In the genomic region with DNA sequence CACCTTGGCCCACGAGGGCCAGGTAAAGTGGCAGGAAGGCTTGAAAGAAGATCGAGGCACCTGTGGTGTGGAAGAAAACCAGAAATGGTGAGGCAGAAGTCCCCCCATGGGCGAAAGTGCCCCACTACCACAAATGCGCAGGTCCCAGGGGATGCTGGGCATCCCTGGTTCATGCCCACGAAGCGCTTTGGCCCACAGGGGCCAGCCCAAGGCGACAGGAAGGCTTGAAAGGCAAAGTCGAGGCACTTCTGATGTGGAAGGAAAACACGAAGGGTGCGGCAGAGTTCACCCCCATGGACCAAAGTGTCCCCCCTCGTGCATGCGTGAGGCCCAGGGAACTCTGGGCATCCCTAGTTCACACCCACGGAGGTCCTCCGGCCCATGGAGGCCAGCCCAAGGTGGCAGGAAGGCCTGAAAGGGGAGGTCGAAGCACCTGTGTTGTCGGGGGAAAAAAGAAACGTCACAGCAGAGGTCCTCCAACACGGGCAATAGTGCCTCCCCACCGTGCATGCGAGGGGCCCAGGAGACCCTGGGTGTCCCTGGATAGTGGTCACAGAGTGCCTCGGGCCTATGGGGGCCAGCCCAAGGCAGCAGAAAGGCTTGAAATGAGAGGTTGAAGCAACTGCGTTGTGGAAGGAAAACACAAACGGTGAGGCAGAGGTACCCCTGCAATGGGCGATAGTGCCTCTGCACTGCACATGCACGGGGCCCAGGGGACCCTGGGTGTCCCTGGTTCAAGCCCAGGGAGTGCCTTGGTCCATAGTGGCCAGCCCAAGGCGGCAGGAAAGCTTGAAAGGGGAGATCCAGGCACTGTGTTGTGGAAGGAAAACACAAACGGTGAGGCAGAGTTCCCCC, we compare ENCODE assay signal across 15 cellular contexts.
DNase-seq lines count a peak whose midpoint lies in the region; ATAC-seq and TF ChIP-seq lines count a peak whose summit lies in the region.
"Had no signal": no experiment of that assay in that cellular context is flagged by ENCODE, and none has a peak within 500 bp of the region (broad histone marks: within the 10 kb centered on the region; RNA-seq: fewer than 3 reads in every experiment).

No MANE protein-coding gene starts in this region.

- intact Hi-C loops in head of caudate nucleus (cut with DNase I) (no loop called here), ovary (cut with DNase I) (no loop called here)

- no peak for TF ChIP-seq POLR2A in ovary (IDR thresholded peaks at IDR 0.05)

- peaks cover 0 to 11% of the 10 kb centered on the region in 2 donors for H3K9me3 ChIP-seq in ovary

- POLR2A ChIA-PET in RWPE1 (lab: Yijun Ruan, JAX; ENCODE audit: low non-redundant PET) = no interaction called here

- H3K27ac ChIP-seq in ovary (no peak overlapping the region), RWPE1 (no peak overlapping the region)
- H3K27ac ChIP-seq: SJSA1, tibial nerve had no signal

- no peaks in the 10 kb centered on the region for H3K4me1 ChIP-seq in ovary (ENCODE audit: insufficient read depth)
- H3K4me1 ChIP-seq: SJSA1, tibial nerve had no signal

- TF ChIP-seq CTCF in ovary (IDR thresholded peaks at IDR 0.05) (no peak), RWPE1 (conservative IDR thresholded peaks at IDR 0.05; ENCODE audit: low read depth) (no peak)

- H3K4me3 ChIP-seq in H7 (ENCODE audit: insufficient read depth, low read depth, low read length) (no peak overlapping the region), ovary (no peak overlapping the region)
- H3K4me3 ChIP-seq: SJSA1, tibial nerve had no signal

- H3K27me3 ChIP-seq in H7 (ENCODE audit: control insufficient read depth, insufficient read depth, low read length) (no peaks in the 10 kb centered on the region), ovary (no peaks in the 10 kb centered on the region)
- H3K27me3 ChIP-seq: SJSA1, tibial nerve had no signal

- TF ChIP-seq EP300 in ovary (IDR thresholded peaks at IDR 0.05) = no peak

- DNase-seq in AG20443 (ENCODE audit: low spot score) = peak; percentile 1
- DNase-seq in H7 = peak; percentile 20
- DNase-seq in head of caudate nucleus = peak in 32 of 42 donors; percentile 0 to 33 (median 4)
- peak; percentile 2 to 14 (median 3) for DNase-seq in ovary
- no peak for DNase-seq in glomerular visceral epithelial cell (ENCODE audit: extremely low spot score)
- no peak for DNase-seq in cerebellar nuclear complex (lab: John Stamatoyannopoulos, UW)
- no peak for DNase-seq in RWPE1 (ENCODE audit: low spot score)
- DNase-seq: effector memory CD4-positive, alpha-beta T cell; GOT3; NCI-H1048; NCI-H526 treated with DMSO at 0.1 percent for 48 hours had no signal

- 56 to 65% (median 58%) methylated on average over 27 of the region's 27 CpGs for WGBS in ovary, 3 donors

- H3K36me3 ChIP-seq in H7 (replicated peaks; ENCODE audit: control insufficient read depth, insufficient read depth, low read length) = no peaks in the 10 kb centered on the region
- no peaks in the 10 kb centered on the region for H3K36me3 ChIP-seq in ovary
- H3K36me3 ChIP-seq: SJSA1, tibial nerve had no signal

- ATAC-seq in HG02840 (IDR thresholded peaks at IDR 0.05; ENCODE audit: low FRiP score, unreplicated experiment) = no peak
- ATAC-seq: activated CD4-positive, CD25-positive, alpha-beta regulatory T cell treated with anti-CD3 and anti-CD28 coated beads, Interleukin-2, amount 50 U/mL, for 24 hours had no signal

- CTCF ChIA-PET in RWPE1 (lab: Yijun Ruan, JAX) = no interaction called here

Comparison
In these comparisons a context has a peak if more than half of its experiments do, and no peak if none do; other contexts are left out.
1. DNase-seq: peak in AG20443 (single experiment), H7 (single experiment), head of caudate nucleus (32 of 42) and ovary (5 of 5); none in glomerular visceral epithelial cell (single experiment), cerebellar nuclear complex (0 of 2) and RWPE1 (single experiment).